In genomic region chr11:119509969-119510401, GRCh38 we compare ENCODE assay signal across 8 cellular contexts.
DNase-seq lines count a peak whose midpoint lies in the region; ATAC-seq and TF ChIP-seq lines count a peak whose summit lies in the region.

No MANE protein-coding gene starts in this region.

- peak overlapping the region; percentile 21 for H3K27ac ChIP-seq in AG04450 (ENCODE audit: low read depth, low read length)
- no peak overlapping the region for H3K27ac ChIP-seq in PC-3 (ENCODE audit: low read length)

- in situ Hi-C loops in G401 (cut with HindIII; ENCODE audit: low sequenced_read_pairs), result no loop called here

- DNase-seq in AG04450 (ENCODE audit: low read depth, low spot score) (peak; percentile 49), PC-3 (peak; percentile 67), fibroblast of the aortic adventitia (ENCODE audit: low read depth) (peak; percentile 98), sciatic nerve (ENCODE audit: low spot score) (no peak), G401 (ENCODE audit: low spot score) (no peak)
- peak; percentile 6 to 36 for DNase-seq in stimulated activated CD4-positive, alpha-beta T cell treated with anti-CD3 and anti-CD28 coated beads, Interleukin-4, amount 100 ng/mL, for 48 hours (ENCODE audit: low read depth in 2 of 2)

- H3K9ac ChIP-seq in PC-3 (ENCODE audit: low read length), result no peak overlapping the region

- BruUV-seq in PC-3 (replicated peaks; lab: Mats Ljungman, UMichigan), result no TSS peak

- H3K9me2 ChIP-seq in PC-3 (replicated peaks; ENCODE audit: low read length), result no peaks in the 10 kb centered on the region

- H3K4me2 ChIP-seq in PC-3 (ENCODE audit: low read length), result no peak overlapping the region

- no peaks in the 10 kb centered on the region; the same call in 1 of the 2 replicates for H3K4me1 ChIP-seq in PC-3 (ENCODE audit: insufficient read depth, low read length)

- TF ChIP-seq CTCF in AG04450 (IDR thresholded peaks at IDR 0.05; ENCODE audit: low read depth, low read length), result no peak
- TF ChIP-seq CTCF in PC-3 (conservative IDR thresholded peaks at IDR 0.05; ENCODE audit: low read depth, low read length), result no peak
- no peak for TF ChIP-seq CTCF in fibroblast of the aortic adventitia (IDR thresholded peaks at IDR 0.05; ENCODE audit: insufficient read depth, low read length)

- H3K4me3 ChIP-seq in AG04450 (ENCODE audit: low read depth, low read length), result no peak overlapping the region
- no peak overlapping the region for H3K4me3 ChIP-seq in PC-3 (ENCODE audit: low read length)
- no peak overlapping the region for H3K4me3 ChIP-seq in fibroblast of the aortic adventitia (ENCODE audit: low read depth, low read length)

- ATAC-seq in GM18517 (IDR thresholded peaks at IDR 0.05; ENCODE audit: unreplicated experiment), result peak; percentile 81
- peak; percentile 75 for ATAC-seq in HG02973 (IDR thresholded peaks at IDR 0.05; ENCODE audit: unreplicated experiment)
- peak; percentile 67 for ATAC-seq in PC-3
- ATAC-seq in sciatic nerve, result no peak

- H4K20me1 ChIP-seq in PC-3 (ENCODE audit: low read length), result no peaks in the 10 kb centered on the region

- no peaks in the 10 kb centered on the region for H3K9me3 ChIP-seq in AG04450 (ENCODE audit: control insufficient read depth, insufficient read depth, low read length)
- no peaks in the 10 kb centered on the region for H3K9me3 ChIP-seq in PC-3 (ENCODE audit: low read length)

- CTCF ChIA-PET in AG04450 (lab: Charles Lee) (interaction anchor here (0.6 to 1.8 kb wide), 2 partner anchors 24 to 220 kb away, joined by 3 to 5 read pairs; no protein-coding TSS in a partner anchor), PC-3 (lab: Charles Lee) (no interaction called here)

- no peaks in the 10 kb centered on the region for H3K79me2 ChIP-seq in PC-3 (ENCODE audit: low read length)

- no peaks in the 10 kb centered on the region for H3F3A ChIP-seq in PC-3 (ENCODE audit: low read length, unreplicated experiment)

- no peaks in the 10 kb centered on the region for H3K36me3 ChIP-seq in PC-3 (ENCODE audit: low read depth, low read length)

- intact Hi-C loops in PC-3 (cut with micrococcal nuclease) (no loop called here), sciatic nerve (cut with DNase I) (no loop called here)

- POLR2A ChIA-PET in AG04450 (lab: Yijun Ruan, JAX), result no interaction called here
- POLR2A ChIA-PET in PC-3 (lab: Charles Lee; ENCODE audit: unreplicated experiment), result no interaction called here

- no peak overlapping the region for H2AFZ ChIP-seq in PC-3 (ENCODE audit: low read length)

- H3K27me3 ChIP-seq in AG04450 (ENCODE audit: control insufficient read depth, insufficient read depth, low read length) (peaks cover 34% of the 10 kb centered on the region), PC-3 (ENCODE audit: low read length) (peaks cover 36% of the 10 kb centered on the region)

Comparison
In these comparisons a context has a peak if more than half of its experiments do, and no peak if none do; other contexts are left out.
1. DNase-seq: peak in AG04450 (single experiment), PC-3 (single experiment), fibroblast of the aortic adventitia (single experiment) and stimulated activated CD4-positive, alpha-beta T cell treated with anti-CD3 and anti-CD28 coated beads, Interleukin-4, amount 100 ng/mL, for 48 hours (2 of 2); none in sciatic nerve (single experiment) and G401 (single experiment).